Comparison of ENCODE assay signal across 9 cellular contexts in genomic region chr5:37208883-37209808, GRCh38. TPM values are rescaled to one million over a fixed set of nuclear protein-coding genes. Genes with fewer than 3 reads are reported as not detected.
DNase-seq lines count a peak whose midpoint lies in the region; ATAC-seq and TF ChIP-seq lines count a peak whose summit lies in the region.
"Had no signal": no experiment of that assay in that cellular context is flagged by ENCODE, and none has a peak within 500 bp of the region (broad histone marks: within the 10 kb centered on the region; RNA-seq: fewer than 3 reads in every experiment).

No MANE protein-coding gene starts in this region.

- H3K27ac ChIP-seq in A673 (ENCODE audit: low read depth, low read length, poor library complexity, severe bottlenecking), result no peak overlapping the region
- H3K27ac ChIP-seq: vagina had no signal

- H3K4me1 ChIP-seq in A673 (ENCODE audit: insufficient read depth, low read length, poor library complexity, severe bottlenecking), result no peaks in the 10 kb centered on the region
- H3K4me1 ChIP-seq: vagina had no signal

- H3K36me3 ChIP-seq in A673 (ENCODE audit: insufficient read depth, low read length, poor library complexity, severe bottlenecking), result peaks cover 4% of the 10 kb centered on the region

- H3K4me3 ChIP-seq in A673 (ENCODE audit: low read depth, low read length, poor library complexity, severe bottlenecking), result peak overlapping the region; percentile 48

- H3K27me3 Mint-ChIP-seq in immature natural killer cell (ENCODE audit: low read depth in 3 of 3), result peaks cover 0 to 2% (median 0%) of the 10 kb centered on the region in 3 donors

- peak overlapping the region in 1 of 2 donors; percentile 76 for H3K27ac Mint-ChIP-seq in activated naive CD4-positive, alpha-beta T cell treated with anti-CD3 and anti-CD28 coated beads, Interleukin-2, amount 50 U/mL, for 72 hours
- H3K27ac Mint-ChIP-seq in immature natural killer cell, result peak overlapping the region in 5 of 6 donors; percentile 57 to 86 (median 62)

- peaks cover under 1 to 6% of the 10 kb centered on the region in 2 donors for H3K4me1 Mint-ChIP-seq in immature natural killer cell

- H3K36me3 Mint-ChIP-seq in activated naive CD4-positive, alpha-beta T cell treated with anti-CD3 and anti-CD28 coated beads, Interleukin-2, amount 50 U/mL, for 72 hours, result peaks cover 0 to 15% of the 10 kb centered on the region in 2 donors
- peaks cover 22 to 45% (median 45%) of the 10 kb centered on the region in 3 donors for H3K36me3 Mint-ChIP-seq in immature natural killer cell

- CTCF ChIA-PET in A673 (lab: Charles Lee), result no interaction called here

- no TSS peak for BruUV-seq in A673 (replicated peaks; lab: Mats Ljungman, UMichigan)

- no peak for TF ChIP-seq CTCF in A673 (conservative IDR thresholded peaks at IDR 0.05; ENCODE audit: low read depth, low read length)

- H3K9me3 Mint-ChIP-seq in activated naive CD4-positive, alpha-beta T cell treated with anti-CD3 and anti-CD28 coated beads, Interleukin-2, amount 50 U/mL, for 72 hours, result no peaks in the 10 kb centered on the region
- H3K9me3 Mint-ChIP-seq in immature natural killer cell, result no peaks in the 10 kb centered on the region

- in situ Hi-C loops in ACHN (cut with HindIII; ENCODE audit: low pct_ligation_motif_present, low pct_unique_long_range_greater_than_20kb, low sequenced_read_pairs), result no loop called here

- POLR2A ChIA-PET in A673 (lab: Charles Lee; ENCODE audit: low non-redundant PET), result no interaction called here

- H3K27me3 ChIP-seq in A673 (replicated peaks; ENCODE audit: insufficient read depth, low read depth, low read length, poor library complexity), result no peaks in the 10 kb centered on the region
- H3K27me3 ChIP-seq: vagina had no signal

- intact Hi-C loops in A673 (cut with micrococcal nuclease; ENCODE audit: unreplicated experiment), result no loop called here

- peak; percentile 53 for ATAC-seq in GM21515 (IDR thresholded peaks at IDR 0.05; ENCODE audit: unreplicated experiment)
- ATAC-seq in activated naive CD4-positive, alpha-beta T cell treated with anti-CD3 and anti-CD28 coated beads, Interleukin-2, amount 50 U/mL, for 72 hours, result peak; percentile 54 to 87
- no peak for ATAC-seq in GM21723 (IDR thresholded peaks at IDR 0.05; ENCODE audit: unreplicated experiment)

- DNase-seq in A673 (ENCODE audit: low spot score), result peak; percentile 58
- peak in 1 of 2 donors; percentile 4 for DNase-seq in activated naive CD4-positive, alpha-beta T cell treated with anti-CD3 and anti-CD28 coated beads, Interleukin-2, amount 50 U/mL, for 72 hours (ENCODE audit: low spot score in 2 of 2)
- peak in 2 of 3 donors; percentile 11 to 18 for DNase-seq in immature natural killer cell
- no peak for DNase-seq in NCI-H82 treated with DMSO at 0.1 percent for 48 hours (lab: John Stamatoyannopoulos, UW; ENCODE audit: unreplicated experiment)
- DNase-seq in GM19240 (ENCODE audit: insufficient read length, low spot score), result no peak
- DNase-seq in ACHN, result no peak

- no peaks in the 10 kb centered on the region for H3K9me3 ChIP-seq in A673 (ENCODE audit: low read depth, low read length, poor library complexity, severe bottlenecking)
- H3K9me3 ChIP-seq: vagina had no signal

- H3K4me3 Mint-ChIP-seq in immature natural killer cell, result peak overlapping the region; percentile 82 to 91 (median 82)

RNA-seq across cellular contexts. Expression of gene CPLANE1, which starts 40.0 kb away (rescaled TPM):
- 21.9 and 29.9 TPM in 2 replicates for total RNA-seq in A673 (2021)
- total RNA-seq in activated naive CD4-positive, alpha-beta T cell treated with anti-CD3 and anti-CD28 coated beads, Interleukin-2, amount 50 U/mL, for 72 hours, result 1 to 10 TPM; 5.4 to 6.9 TPM
- polyA plus RNA-seq in immature natural killer cell, result 1 to 10 TPM; 1.1 to 4.2 (median 2.0) TPM

Comparison
In these comparisons a context has a peak if more than half of its experiments do, and no peak if none do; other contexts are left out.
1. DNase-seq: peak in A673 (single experiment) and immature natural killer cell (2 of 3); none in NCI-H82 treated with DMSO at 0.1 percent for 48 hours (single experiment), GM19240 (single experiment) and ACHN (single experiment).